Comparison of ENCODE assay signal across 24 cellular contexts in the genomic region with DNA sequence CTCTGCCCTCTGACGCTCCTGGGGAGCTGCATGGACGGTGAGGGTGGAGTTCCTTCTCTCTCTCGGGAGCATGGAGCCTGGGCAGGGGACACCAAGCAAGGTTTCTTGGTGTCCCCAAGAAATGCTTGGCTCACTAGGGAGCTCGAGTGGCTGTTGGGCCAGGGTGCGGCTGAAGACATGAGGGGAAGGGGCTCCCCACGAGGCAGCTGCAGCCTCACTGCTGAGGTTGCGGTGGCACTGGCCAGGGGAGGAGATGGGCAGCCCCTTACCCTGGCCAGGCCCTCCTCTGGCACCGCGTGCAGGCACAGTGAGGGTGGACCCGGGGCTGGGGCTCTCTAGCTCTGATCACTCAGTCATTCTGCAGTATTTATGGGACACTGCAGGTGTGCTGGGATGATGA. TPM values are rescaled to one million over a fixed set of nuclear protein-coding genes. Genes with fewer than 3 reads are reported as not detected.
DNase-seq lines count a peak whose midpoint lies in the region; ATAC-seq and TF ChIP-seq lines count a peak whose summit lies in the region.
"Had no signal": no experiment of that assay in that cellular context is flagged by ENCODE, and none has a peak within 500 bp of the region (broad histone marks: within the 10 kb centered on the region; RNA-seq: fewer than 3 reads in every experiment).

No MANE protein-coding gene starts in this region.

- H3K27ac ChIP-seq in upper lobe of right lung, result no peak overlapping the region

- H3K4me1 ChIP-seq in upper lobe of right lung, result peaks cover 10% of the 10 kb centered on the region

- H3K9me3 ChIP-seq in upper lobe of right lung, result no peaks in the 10 kb centered on the region

- H3K4me3 ChIP-seq in upper lobe of right lung, result no peak overlapping the region

- H3K4me1 Mint-ChIP-seq in glutamatergic neuron (ENCODE audit: low read depth, unreplicated experiment) (peaks cover 5% of the 10 kb centered on the region), neural crest cell (no peaks in the 10 kb centered on the region)
- H3K4me1 Mint-ChIP-seq: naive B cell, T-cell had no signal

- H3K36me3 Mint-ChIP-seq in glutamatergic neuron (ENCODE audit: unreplicated experiment) (no peaks in the 10 kb centered on the region), neural crest cell (ENCODE audit: low read depth) (no peaks in the 10 kb centered on the region)
- H3K36me3 Mint-ChIP-seq: CD8-positive, alpha-beta T cell; naive B cell; T-cell had no signal

- no peaks in the 10 kb centered on the region for H3K27me3 ChIP-seq in upper lobe of right lung

- H3K27me3 Mint-ChIP-seq in glutamatergic neuron (ENCODE audit: unreplicated experiment) (peaks cover 4% of the 10 kb centered on the region), neural crest cell (ENCODE audit: low read depth) (no peaks in the 10 kb centered on the region)

- TF ChIP-seq CTCF in glutamatergic neuron (IDR thresholded peaks at IDR 0.05; ENCODE audit: partially characterized antibody, unreplicated experiment) (no peak), neural crest cell (conservative IDR thresholded peaks at IDR 0.05) (no peak), upper lobe of right lung (IDR thresholded peaks at IDR 0.05) (no peak)

- intact Hi-C loops in cardiac septum (cut with DNase I), result no loop called here
- intact Hi-C loops in Right ventricle myocardium inferior (cut with DNase I), result no loop called here
- intact Hi-C loops in upper lobe of right lung (cut with DNase I), result no loop called here

- no peaks in the 10 kb centered on the region for H3K36me3 ChIP-seq in upper lobe of right lung

- peaks cover 13% of the 10 kb centered on the region for H3K9me3 Mint-ChIP-seq in glutamatergic neuron (ENCODE audit: unreplicated experiment)
- no peaks in the 10 kb centered on the region for H3K9me3 Mint-ChIP-seq in neural crest cell
- H3K9me3 Mint-ChIP-seq: activated CD8-positive, alpha-beta T cell treated with anti-CD3 and anti-CD28 coated beads for 36 hours; CD8-positive, alpha-beta T cell; naive B cell; T-cell had no signal

- H3K4me3 Mint-ChIP-seq in glutamatergic neuron (ENCODE audit: unreplicated experiment) (no peak overlapping the region), neural crest cell (no peak overlapping the region)
- H3K4me3 Mint-ChIP-seq: activated CD8-positive, alpha-beta T cell treated with anti-CD3 and anti-CD28 coated beads for 36 hours; CD8-positive, alpha-beta T cell; naive B cell; T-cell had no signal

- H3K27ac Mint-ChIP-seq in glutamatergic neuron (ENCODE audit: unreplicated experiment) (peak overlapping the region; percentile 11), neural crest cell (ENCODE audit: unreplicated experiment) (peak overlapping the region; percentile 35)
- H3K27ac Mint-ChIP-seq: activated CD8-positive, alpha-beta T cell treated with anti-CD3 and anti-CD28 coated beads for 36 hours; CD8-positive, alpha-beta T cell; T-cell had no signal

- peak; percentile 67 for DNase-seq in cardiac septum (ENCODE audit: low spot score)
- DNase-seq in Right ventricle myocardium inferior (ENCODE audit: missing footprints), result no peak
- no peak for DNase-seq in glutamatergic neuron
- no peak for DNase-seq in neural crest cell (ENCODE audit: low read depth, low spot score)
- peak; percentile 33 for DNase-seq in upper lobe of right lung
- no peak for DNase-seq in GF-D8 (lab: John Stamatoyannopoulos, UW)
- DNase-seq in globus pallidus (ENCODE audit: low spot score), result no peak
- DNase-seq in DMS 273 (lab: John Stamatoyannopoulos, UW; ENCODE audit: unreplicated experiment), result no peak
- DNase-seq: activated CD8-positive, alpha-beta T cell treated with anti-CD3 and anti-CD28 coated beads for 36 hours; activated gamma-delta T cell; amniotic stem cell; central memory CD4-positive, alpha-beta T cell; DMS53; effector CD4-positive, alpha-beta T cell; naive B cell; NCI-H1436; NCI-H526; SIG-M5; substantia nigra had no signal

- ATAC-seq in Right ventricle myocardium inferior (no peak), upper lobe of right lung (no peak)
- ATAC-seq: activated CD8-positive, alpha-beta T cell treated with anti-CD3 and anti-CD28 coated beads for 36 hours; CD8-positive, alpha-beta T cell; esophagus mucosa; T-cell had no signal

RNA-seq across cellular contexts. Expression of gene SLC41A3, which starts 43.5 kb away (rescaled TPM):
- 35.6 TPM for total RNA-seq in cardiac septum
- 36.2 TPM for total RNA-seq in Right ventricle myocardium inferior
- 38.6 TPM for total RNA-seq in glutamatergic neuron (ENCODE audit: unreplicated experiment)
- total RNA-seq in neural crest cell, result 58.1 and 58.8 TPM in 2 replicates
- total RNA-seq in upper lobe of right lung, result 30.8 TPM

RNA-seq across cellular contexts. Expression of gene ALDH1L1, which starts 52.9 kb away (rescaled TPM):
- 26.8 TPM for total RNA-seq in cardiac septum
- 23.1 TPM for total RNA-seq in Right ventricle myocardium inferior
- not detected for total RNA-seq in glutamatergic neuron (ENCODE audit: unreplicated experiment)
- total RNA-seq in neural crest cell, result 0.49 and 0.66 TPM in 2 replicates
- 3.3 TPM for total RNA-seq in upper lobe of right lung
- total RNA-seq: activated CD8-positive, alpha-beta T cell treated with anti-CD3 and anti-CD28 coated beads for 36 hours; CD8-positive, alpha-beta T cell; glomerular endothelial cell; lung microvascular endothelial cell had no signal

Comparison
In these comparisons a context has a peak if more than half of its experiments do, and no peak if none do; other contexts are left out.
1. DNase-seq: peak in cardiac septum (single experiment) and upper lobe of right lung (single experiment); none in Right ventricle myocardium inferior (single experiment), glutamatergic neuron (single experiment), neural crest cell (single experiment), GF-D8 (single experiment), globus pallidus (single experiment) and DMS 273 (single experiment).